8 cellular contexts compared by ENCODE assay signal in the genomic region with DNA sequence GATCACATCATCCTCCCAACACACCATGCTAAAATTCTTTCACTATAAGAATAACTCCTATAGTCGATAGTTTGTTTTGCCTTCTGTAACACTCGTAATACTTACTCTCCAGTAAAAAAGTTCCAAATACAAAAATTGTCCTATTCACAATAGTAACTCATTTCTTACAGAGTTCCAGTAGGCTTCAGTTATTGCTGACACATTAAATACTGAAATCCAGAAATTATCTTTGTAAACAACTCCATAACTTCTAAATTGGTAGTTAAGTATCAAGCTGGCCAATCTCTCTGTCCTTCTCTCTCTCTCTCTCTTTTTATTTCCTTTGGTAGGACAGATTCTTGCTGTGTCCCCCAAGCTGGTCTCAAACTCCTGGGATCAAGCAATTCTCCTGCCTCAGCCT. TPM values are rescaled to one million over a fixed set of nuclear protein-coding genes. Genes with fewer than 3 reads are reported as not detected.
"Had no signal": no experiment of that assay in that cellular context is flagged by ENCODE, and none has a peak within 500 bp of the region (broad histone marks: within the 10 kb centered on the region; RNA-seq: fewer than 3 reads in every experiment).

No MANE protein-coding gene starts in this region.

- H3K4me3 ChIP-seq: GM23248 had no signal

- DNase-seq: GM23248, GOT3, H9, HCEC 1CT, KG1 had no signal

- H3K9ac ChIP-seq: GM23248 had no signal

- FAIRE-seq: H54 had no signal

- H2AFZ ChIP-seq: GM23248 had no signal

- H3K27ac ChIP-seq: GM23248, HL-60 had no signal

RNA-seq across cellular contexts. Expression of a gene that starts 49.6 kb away (rescaled TPM):
- total RNA-seq: GM23248 had no signal
- polyA plus RNA-seq: GM23248, IgD-negative memory B cell had no signal
